Comparison of ENCODE assay signal across 2 cellular contexts in genomic region chr2:172606285-172606684, GRCh38.
TF ChIP-seq lines count a peak whose summit lies in the region.

No MANE protein-coding gene starts in this region.

TF ChIP-seq in HepG2, 621 proteins besides CTCF, POLR2A, EP300 and RAD21:
- TF ChIP-seq POLR2AphosphoS5 (IDR thresholded peaks at IDR 0.05; ENCODE audit: low read depth, low read length) (0 out of 2 replicates have a peak, but pooled peaks have one; percentile 30), POLR2AphosphoS2 (IDR thresholded peaks at IDR 0.05; ENCODE audit: low read depth, low read length) (0 out of 2 replicates have a peak, but pooled peaks have one; percentile 9), ZNF646 (CRISPR knock-in tag; IDR thresholded peaks at IDR 0.05) (no peak), RELA (CRISPR knock-in tag; IDR thresholded peaks at IDR 0.05) (no peak), ZFP82 (CRISPR knock-in tag; IDR thresholded peaks at IDR 0.05; ENCODE audit: borderline replicate concordance) (no peak), ZBED4 (CRISPR knock-in tag; IDR thresholded peaks at IDR 0.05; ENCODE audit: borderline replicate concordance) (no peak), NR2F6 (IDR thresholded peaks at IDR 0.05) (no peak), NR2F6 (CRISPR knock-in tag; IDR thresholded peaks at IDR 0.05) (no peak), SP1 (IDR thresholded peaks at IDR 0.05) (no peak), SP1 (CRISPR knock-in tag; IDR thresholded peaks at IDR 0.05) (no peak), ZNF431 (CRISPR knock-in tag; IDR thresholded peaks at IDR 0.05; ENCODE audit: borderline replicate concordance, low read depth) (no peak), ZNF629 (CRISPR knock-in tag; conservative IDR thresholded peaks at IDR 0.05) (no peak), CBX2 (IDR thresholded peaks at IDR 0.05; ENCODE audit: low read depth, low read length) (no peak), CBX2 (CRISPR knock-in tag; IDR thresholded peaks at IDR 0.05; ENCODE audit: low read depth) (no peak), ZNF749 (CRISPR knock-in tag; IDR thresholded peaks at IDR 0.05; ENCODE audit: borderline replicate concordance) (no peak), ZNF331 (CRISPR knock-in tag; IDR thresholded peaks at IDR 0.05) (no peak)

TF ChIP-seq in IMR-90, 13 proteins besides CTCF, POLR2A, EP300 and RAD21:
- TF ChIP-seq NFE2L2 (IDR thresholded peaks at IDR 0.05; ENCODE audit: low read depth, low read length) (no peak), MXI1 (IDR thresholded peaks at IDR 0.05; ENCODE audit: borderline replicate concordance, low read depth, low read length) (no peak), CHD1 (IDR thresholded peaks at IDR 0.05; ENCODE audit: low read depth, low read length) (no peak), USF2 (IDR thresholded peaks at IDR 0.05; ENCODE audit: low read depth, low read length) (no peak), CEBPB (IDR thresholded peaks at IDR 0.05; ENCODE audit: low read depth, low read length) (no peak), BHLHE40 (IDR thresholded peaks at IDR 0.05; ENCODE audit: low read depth, low read length) (no peak), MAFK (IDR thresholded peaks at IDR 0.05; ENCODE audit: low read depth, low read length) (no peak), FOS (IDR thresholded peaks at IDR 0.05; ENCODE audit: low read depth, low read length) (no peak), RFX5 (IDR thresholded peaks at IDR 0.05; ENCODE audit: low read depth, low read length) (no peak), MAZ (IDR thresholded peaks at IDR 0.05; ENCODE audit: borderline replicate concordance, low read depth, low read length) (no peak), RCOR1 (IDR thresholded peaks at IDR 0.05; ENCODE audit: insufficient replicate concordance, low read length) (no peak)
